8 cellular contexts compared by ENCODE assay signal in genomic region chr7:141014091-141014490, GRCh38. TPM values are rescaled to one million over a fixed set of nuclear protein-coding genes. Genes with fewer than 3 reads are reported as not detected.
DNase-seq lines count a peak whose midpoint lies in the region; ATAC-seq and TF ChIP-seq lines count a peak whose summit lies in the region.

No MANE protein-coding gene starts in this region.

- POLR2A ChIA-PET in CD4-positive, alpha-beta T cell (lab: Charles Lee) = interaction anchor here (1.0 to 3.3 kb wide), 19 partner anchors 10 to 1654 kb away, joined by 3 to 36 read pairs (median 6); partner anchors contain the start of genes ADCK2, AGK, BRAF and DENND11

- peaks cover 4 to 8% of the 10 kb centered on the region in 2 donors for H3K36me3 ChIP-seq in mucosa of rectum (ENCODE audit: control insufficient read depth in 2 of 2, insufficient read depth in 2 of 2, low read length in 2 of 2)

- H3K4me1 ChIP-seq in mucosa of rectum (ENCODE audit: control insufficient read depth in 2 of 2, insufficient read depth in 2 of 2, low read length in 2 of 2) = peaks cover 10 to 24% of the 10 kb centered on the region in 2 donors

- peak overlapping the region; percentile 71 to 80 for H3K9ac ChIP-seq in mucosa of rectum (ENCODE audit: low read depth in 1 of 2, low read length in 2 of 2)

- H3K4me1 Mint-ChIP-seq in CD4-positive, alpha-beta T cell (ENCODE audit: low read depth) = peaks cover 44% of the 10 kb centered on the region

- peaks cover 5% of the 10 kb centered on the region for H3K9me3 ChIP-seq in CD4-positive, alpha-beta T cell (ENCODE audit: control insufficient read depth, low read length)
- no peaks in the 10 kb centered on the region for H3K9me3 ChIP-seq in mucosa of rectum (ENCODE audit: control insufficient read depth in 2 of 2, low read length in 2 of 2)

- peak overlapping the region; percentile 100 for H3K27ac Mint-ChIP-seq in CD4-positive, alpha-beta T cell

- CTCF ChIA-PET in CD4-positive, alpha-beta T cell (lab: Charles Lee) = interaction anchor here (1.3 to 3.0 kb wide), 3 partner anchors 201 to 724 kb away, joined by 3 to 27 read pairs (median 9); partner anchors contain the start of gene SSBP1

- H3K27ac ChIP-seq in CD4-positive, alpha-beta T cell (ENCODE audit: low read depth, low read length) = peak overlapping the region; percentile 100
- H3K27ac ChIP-seq in mucosa of rectum (ENCODE audit: low read depth in 2 of 2, low read length in 2 of 2) = peak overlapping the region; percentile 79 to 81

- H3K36me3 Mint-ChIP-seq in CD4-positive, alpha-beta T cell (ENCODE audit: low read depth) = peaks cover 39% of the 10 kb centered on the region

- peak overlapping the region; percentile 93 for H3K4me3 Mint-ChIP-seq in CD4-positive, alpha-beta T cell

- peak overlapping the region; percentile 81 to 94 for H3K4me3 ChIP-seq in mucosa of rectum (ENCODE audit: low read length in 2 of 2)

- DNase-seq in CD4-positive, alpha-beta T cell = peak in 1 of 10 experiments; percentile 6
- DNase-seq in NCI-H2029 treated with DMSO at 0.1 percent for 48 hours (lab: John Stamatoyannopoulos, UW) (peak; percentile 65), dermis blood vessel endothelial cell (peak; percentile 51), UCSD-AML1 (lab: John Stamatoyannopoulos, UW; ENCODE audit: unreplicated experiment) (no peak), C1 segment of cervical spinal cord (lab: John Stamatoyannopoulos, UW) (no peak), Kasumi-1 (lab: John Stamatoyannopoulos, UW) (no peak)

- H3K27me3 ChIP-seq in CD4-positive, alpha-beta T cell (ENCODE audit: control insufficient read depth, insufficient read depth, low read length) = no peaks in the 10 kb centered on the region
- peaks cover 0 to 7% of the 10 kb centered on the region in 2 donors for H3K27me3 ChIP-seq in mucosa of rectum (ENCODE audit: control insufficient read depth in 2 of 2, insufficient read depth in 2 of 2, low read length in 2 of 2)

- H3K27me3 Mint-ChIP-seq in CD4-positive, alpha-beta T cell = peaks cover 11% of the 10 kb centered on the region

- intact Hi-C loops in CD4-positive, alpha-beta T cell (cut with DNase I, micrococcal nuclease) = loop anchor here (1.0 to 10.0 kb wide), 8 partner anchors 89 to 725 kb away; partner anchors contain the start of genes BRAF (in 2 of the 2), SSBP1 (in 2 of the 2), AGK (in 1 of the 2) and MKRN1 (in 1 of the 2)

- TF ChIP-seq CTCF in CD4-positive, alpha-beta T cell (IDR thresholded peaks at IDR 0.05) = no peak

- peaks cover 2% of the 10 kb centered on the region for H3K9me3 Mint-ChIP-seq in CD4-positive, alpha-beta T cell

- peak; percentile 8 for ATAC-seq in CD4-positive, alpha-beta T cell (ENCODE audit: poor library complexity)
- ATAC-seq in GM21576 (IDR thresholded peaks at IDR 0.05; ENCODE audit: unreplicated experiment) = peak; percentile 0

RNA-seq across cellular contexts. Expression of gene MRPS33, which starts 0.7 kb away (rescaled TPM):
- 10 to 100 TPM; 21.7 to 24.3 TPM for total RNA-seq in CD4-positive, alpha-beta T cell
- 15.1 and 17.0 TPM in 2 replicates for total RNA-seq in dermis blood vessel endothelial cell

RNA-seq across cellular contexts. Expression of gene TMEM178B, which starts 59.8 kb away (rescaled TPM):
- not detected for total RNA-seq in CD4-positive, alpha-beta T cell
- total RNA-seq in dermis blood vessel endothelial cell = 0.09 and 0.34 TPM in 2 replicates

Comparison
In these comparisons a context has a peak if more than half of its experiments do, and no peak if none do; other contexts are left out.
1. DNase-seq: peak in NCI-H2029 treated with DMSO at 0.1 percent for 48 hours (single experiment) and dermis blood vessel endothelial cell (single experiment); none in UCSD-AML1 (single experiment), C1 segment of cervical spinal cord (0 of 14) and Kasumi-1 (0 of 2).